8 cellular contexts compared by ENCODE assay signal in genomic region chr3:33658971-33659848, GRCh38. TPM values are rescaled to one million over a fixed set of nuclear protein-coding genes. Genes with fewer than 3 reads are reported as not detected.
DNase-seq lines count a peak whose midpoint lies in the region; ATAC-seq and TF ChIP-seq lines count a peak whose summit lies in the region.

No MANE protein-coding gene starts in this region.

- H3K36me3 ChIP-seq in BE2C = no peaks in the 10 kb centered on the region
- H3K36me3 ChIP-seq in mucosa of stomach (ENCODE audit: control insufficient read depth, insufficient read depth, low read length) = no peaks in the 10 kb centered on the region

- H3K4me3 ChIP-seq in BE2C (ENCODE audit: low read depth, low read length) = peak overlapping the region; percentile 69
- H3K4me3 ChIP-seq in mucosa of stomach (ENCODE audit: low read length) = peak overlapping the region; percentile 27

- no peaks in the 10 kb centered on the region for H3K27me3 ChIP-seq in BE2C
- no peaks in the 10 kb centered on the region for H3K27me3 ChIP-seq in mucosa of stomach (ENCODE audit: control insufficient read depth, insufficient read depth, low read length)

- H3K9me3 ChIP-seq in BE2C (no peaks in the 10 kb centered on the region), mucosa of stomach (ENCODE audit: control insufficient read depth, low read length) (no peaks in the 10 kb centered on the region)

- H3K9ac ChIP-seq in mucosa of stomach (ENCODE audit: low read length) = peak overlapping the region; percentile 31

- ATAC-seq in GM18868 (IDR thresholded peaks at IDR 0.05; ENCODE audit: unreplicated experiment) (peak; percentile 86), HG03039 (IDR thresholded peaks at IDR 0.05; ENCODE audit: unreplicated experiment) (peak; percentile 79)

- no peak for TF ChIP-seq CTCF in BE2C (IDR thresholded peaks at IDR 0.05; ENCODE audit: low read depth, low read length)

- H3K4me1 ChIP-seq in BE2C (no peaks in the 10 kb centered on the region; the same call in 1 of the 2 replicates), mucosa of stomach (ENCODE audit: control insufficient read depth, insufficient read depth, low read length) (no peaks in the 10 kb centered on the region)

- DNase-seq in BE2C (peak; percentile 77), NCI-H2029 treated with DMSO at 0.1 percent for 48 hours (lab: John Stamatoyannopoulos, UW) (peak; percentile 91), fibroblast of peridontal ligament (ENCODE audit: extremely low read depth) (peak; percentile 74), ureter (ENCODE audit: low spot score) (peak; percentile 54)
- DNase-seq in activated CD8-positive, alpha-beta memory T cell treated with anti-CD3 and anti-CD28 coated beads, Interleukin-2, amount 50 U/mL, for 4 hours = peak; percentile 17

RNA-seq across cellular contexts. Expression of gene CLASP2, which starts 58.8 kb away (rescaled TPM):
- 29.7 TPM for polyA plus RNA-seq in BE2C (2012; ENCODE audit: insufficient read depth, insufficient read length, low read depth)
- total RNA-seq in ureter = 81.2 TPM

Comparison
In these comparisons a context has a peak if more than half of its experiments do, and no peak if none do; other contexts are left out.
1. Peak in every context shown above with its lines: DNase-seq, ATAC-seq and H3K4me3 ChIP-seq.
2. DNase-seq: peak in every context shown above with its lines; median percentile 91 in NCI-H2029 treated with DMSO at 0.1 percent for 48 hours; 77 in BE2C; 74 in fibroblast of peridontal ligament; 54 in ureter; 17 in activated CD8-positive, alpha-beta memory T cell treated with anti-CD3 and anti-CD28 coated beads, Interleukin-2, amount 50 U/mL, for 4 hours.